ENCODE assay signal across 10 cellular contexts in genomic region chrX:153381684-153382532, GRCh38. TPM values are rescaled to one million over a fixed set of nuclear protein-coding genes. Genes with fewer than 3 reads are reported as not detected.
A peak's percentile ranks its signal among the peaks of the same experiment; 100 is the strongest.
DNase-seq lines count a peak whose midpoint lies in the region; ATAC-seq and TF ChIP-seq lines count a peak whose summit lies in the region.
"Had no signal": no experiment of that assay in that cellular context is flagged by ENCODE, and none has a peak within 500 bp of the region (broad histone marks: within the 10 kb centered on the region; RNA-seq: fewer than 3 reads in every experiment).

No MANE protein-coding gene starts in this region.

- peaks cover 48% of the 10 kb centered on the region for H3K9me3 Mint-ChIP-seq in endodermal cell
- peaks cover 14% of the 10 kb centered on the region for H3K9me3 Mint-ChIP-seq in neural progenitor cell

- H3K9me3 ChIP-seq in endodermal cell (ENCODE audit: control insufficient read depth, low read length) = no peaks in the 10 kb centered on the region
- peaks cover 3% of the 10 kb centered on the region for H3K9me3 ChIP-seq in neural progenitor cell (ENCODE audit: low read depth)
- no peaks in the 10 kb centered on the region for H3K9me3 ChIP-seq in vagina
- H3K9me3 ChIP-seq: SJSA1 had no signal

- DNase-seq in DMS53 treated with DMSO at 0.1 percent for 48 hours (lab: John Stamatoyannopoulos, UW; ENCODE audit: unreplicated experiment) = peak; percentile 7
- peak; percentile 37 for DNase-seq in Jurkat, Clone E6-1 (ENCODE audit: low read depth, low spot score)
- peak; percentile 37 to 42 for DNase-seq in SHP77 (lab: John Stamatoyannopoulos, UW)
- DNase-seq in endodermal cell = peak; percentile 63
- DNase-seq in neural progenitor cell (ENCODE audit: low spot score) = peak; percentile 43
- DNase-seq in activated CD8-positive, alpha-beta memory T cell treated with anti-CD3 and anti-CD28 coated beads for 24 hours = no peak
- DNase-seq in vagina (ENCODE audit: extremely low spot score in 2 of 2) = no peak

- H3K27me3 ChIP-seq in endodermal cell (ENCODE audit: control insufficient read depth, insufficient read depth, low read length, poor library complexity, severe bottlenecking) (no peaks in the 10 kb centered on the region), neural progenitor cell (no peaks in the 10 kb centered on the region), vagina (no peaks in the 10 kb centered on the region)
- H3K27me3 ChIP-seq: SJSA1 had no signal

- intact Hi-C loops in vagina (cut with DNase I) = no loop called here

- H3K9ac ChIP-seq in endodermal cell (ENCODE audit: extremely low read depth, low read length, poor library complexity, severe bottlenecking) (no peak overlapping the region), neural progenitor cell (no peak overlapping the region)

- no peak overlapping the region for H3K27ac Mint-ChIP-seq in endodermal cell
- H3K27ac Mint-ChIP-seq in neural progenitor cell = no peak overlapping the region

- peaks cover 1% of the 10 kb centered on the region for H3K27me3 Mint-ChIP-seq in endodermal cell (ENCODE audit: insufficient read depth)
- peaks cover 8% of the 10 kb centered on the region for H3K27me3 Mint-ChIP-seq in neural progenitor cell (ENCODE audit: insufficient read depth, low read depth)

- peaks cover 12% of the 10 kb centered on the region for H3F3A ChIP-seq in neural progenitor cell (ENCODE audit: low read depth)

- TF ChIP-seq POLR2A in vagina (IDR thresholded peaks at IDR 0.05) = no peak

- no peaks in the 10 kb centered on the region for H4K20me1 ChIP-seq in neural progenitor cell (ENCODE audit: low read depth)

- no peaks in the 10 kb centered on the region for H3K79me2 ChIP-seq in neural progenitor cell (ENCODE audit: low read depth)

- H2AFZ ChIP-seq in neural progenitor cell (replicated peaks) = no peak overlapping the region

- H3K36me3 ChIP-seq in endodermal cell (ENCODE audit: control insufficient read depth, insufficient read depth, low read length) (no peaks in the 10 kb centered on the region), neural progenitor cell (no peaks in the 10 kb centered on the region), vagina (no peaks in the 10 kb centered on the region)
- H3K36me3 ChIP-seq: SJSA1 had no signal

- no peaks in the 10 kb centered on the region for H3K4me1 Mint-ChIP-seq in endodermal cell
- no peaks in the 10 kb centered on the region for H3K4me1 Mint-ChIP-seq in neural progenitor cell
- H3K4me1 Mint-ChIP-seq: neural crest cell had no signal

- WGBS in endodermal cell (ENCODE audit: insufficient coverage in 1 of 2, insufficient read length in 1 of 2), 2 experiments = 80 to 91% methylated on average over 6 to 12 of the region's 12 CpGs

- H3K4me3 Mint-ChIP-seq in endodermal cell = no peak overlapping the region
- H3K4me3 Mint-ChIP-seq in neural progenitor cell = no peak overlapping the region
- H3K4me3 Mint-ChIP-seq: neural crest cell had no signal

- H3K4me2 ChIP-seq in neural progenitor cell = no peak overlapping the region

- H3K36me3 Mint-ChIP-seq in endodermal cell (ENCODE audit: low read depth) (no peaks in the 10 kb centered on the region), neural progenitor cell (no peaks in the 10 kb centered on the region)

- TF ChIP-seq CTCF in endodermal cell (conservative IDR thresholded peaks at IDR 0.05) (no peak), neural progenitor cell (IDR thresholded peaks at IDR 0.05) (no peak), vagina (IDR thresholded peaks at IDR 0.05) (no peak)

- H3K4me1 ChIP-seq in endodermal cell (ENCODE audit: control insufficient read depth, insufficient read depth, low read length) (no peaks in the 10 kb centered on the region), neural progenitor cell (no peaks in the 10 kb centered on the region), vagina (peaks cover 5% of the 10 kb centered on the region)
- H3K4me1 ChIP-seq: SJSA1 had no signal

- no peak overlapping the region for H3K4me3 ChIP-seq in Jurkat, Clone E6-1 (ENCODE audit: low read length)
- H3K4me3 ChIP-seq in endodermal cell (ENCODE audit: low read length) = no peak overlapping the region
- no peak overlapping the region for H3K4me3 ChIP-seq in neural progenitor cell
- H3K4me3 ChIP-seq in vagina = no peak overlapping the region
- H3K4me3 ChIP-seq: SJSA1 had no signal

- H3K27ac ChIP-seq in endodermal cell (ENCODE audit: low read depth, low read length) = peak overlapping the region; percentile 26
- H3K27ac ChIP-seq in neural progenitor cell = no peak overlapping the region
- no peak overlapping the region for H3K27ac ChIP-seq in vagina
- H3K27ac ChIP-seq: SJSA1 had no signal

- no peak for ATAC-seq in GM18511 (IDR thresholded peaks at IDR 0.05; ENCODE audit: unreplicated experiment)

RNA-seq across cellular contexts. Expression of gene PNMA6E, which starts 19.2 kb away (rescaled TPM):
- polyA plus RNA-seq in Jurkat, Clone E6-1 (2012; ENCODE audit: insufficient read depth, insufficient read length) = not detected
- total RNA-seq in endodermal cell (not detected), neural progenitor cell (ENCODE audit: low replicate concordance) (not detected in 2 replicates), vagina (not detected)
- not detected for polyA plus RNA-seq in endodermal cell (2013, experiment 1 of 2)
- not detected for polyA plus RNA-seq in endodermal cell (2013, experiment 2 of 2)
- total RNA-seq: neural crest cell, SJSA1 had no signal

RNA-seq across cellular contexts. Expression of gene ZFP92, which starts 29.4 kb away (rescaled TPM):
- polyA plus RNA-seq in Jurkat, Clone E6-1 (2012; ENCODE audit: insufficient read depth, insufficient read length) = 2.8 TPM
- total RNA-seq in endodermal cell (under 1 TPM; 0.29 to 0.31 TPM), neural progenitor cell (ENCODE audit: low replicate concordance) (0.22 TPM in 1 of 2 replicates, not detected in the other), vagina (0.25 TPM)
- polyA plus RNA-seq in endodermal cell (2013, experiment 1 of 2) = 0.14 TPM
- polyA plus RNA-seq in endodermal cell (2013, experiment 2 of 2) = 0.08 TPM
- total RNA-seq: SJSA1 had no signal

RNA-seq across cellular contexts. Expression of gene ZNF275, which starts 48.0 kb away (rescaled TPM):
- 6.8 TPM for polyA plus RNA-seq in Jurkat, Clone E6-1 (2012; ENCODE audit: insufficient read depth, insufficient read length)
- total RNA-seq in endodermal cell (10 to 100 TPM; 11.0 to 12.6 TPM), neural progenitor cell (ENCODE audit: low replicate concordance) (7.5 and 8.2 TPM in 2 replicates), vagina (7.6 TPM)
- polyA plus RNA-seq in endodermal cell (2013, experiment 1 of 2) = 10.8 TPM
- 9.8 TPM for polyA plus RNA-seq in endodermal cell (2013, experiment 2 of 2)

Comparison
In these comparisons a context has a peak if more than half of its experiments do, and no peak if none do; other contexts are left out.
1. DNase-seq: peak in DMS53 treated with DMSO at 0.1 percent for 48 hours (single experiment), Jurkat, Clone E6-1 (single experiment), SHP77 (2 of 2), endodermal cell (single experiment) and neural progenitor cell (single experiment); none in activated CD8-positive, alpha-beta memory T cell treated with anti-CD3 and anti-CD28 coated beads for 24 hours (single experiment) and vagina (0 of 2).